18 cellular contexts compared by ENCODE assay signal in the genomic region with DNA sequence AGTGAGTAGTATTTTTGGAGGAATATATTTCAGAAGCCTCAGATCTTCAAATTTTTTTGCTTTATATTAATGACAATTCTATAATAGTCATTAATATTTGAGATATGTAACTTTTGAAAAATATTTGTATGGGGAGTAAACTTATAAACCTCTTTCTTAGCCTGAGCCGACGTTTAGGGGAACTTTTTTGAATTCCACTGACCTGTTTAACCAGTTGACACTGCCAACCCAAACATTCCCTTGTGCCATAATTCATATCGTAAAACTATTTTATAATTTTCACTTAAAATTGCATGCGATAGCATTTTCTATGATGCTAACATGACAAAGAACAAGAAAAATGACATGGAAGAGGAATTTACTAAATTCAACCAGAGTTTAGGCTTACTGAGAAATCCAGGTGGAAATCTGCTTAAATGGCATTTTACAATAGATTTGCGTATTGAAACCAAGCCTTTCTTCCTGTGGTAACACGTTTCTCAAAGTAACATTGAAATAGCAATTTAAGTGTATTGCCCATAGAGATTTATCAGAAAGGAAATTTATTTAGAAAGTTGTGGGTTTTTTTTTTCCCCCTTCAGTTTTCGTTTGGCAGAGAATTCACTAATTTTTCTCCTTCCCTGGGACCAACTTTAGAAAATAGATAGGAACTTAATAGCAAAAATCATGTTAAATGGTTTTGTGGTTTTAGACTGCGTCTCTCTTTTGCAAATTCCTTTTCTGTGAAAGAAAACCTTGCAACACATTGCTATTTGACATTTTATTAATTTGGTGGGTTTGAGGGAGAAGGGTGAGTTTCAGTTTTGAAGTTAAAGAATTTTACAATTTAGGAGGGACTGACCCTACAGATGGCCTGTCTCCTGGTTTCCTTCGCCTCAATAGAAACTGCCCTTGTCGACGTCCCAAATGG.
DNase-seq lines count a peak whose midpoint lies in the region; ATAC-seq and TF ChIP-seq lines count a peak whose summit lies in the region.
"Had no signal": no experiment of that assay in that cellular context is flagged by ENCODE, and none has a peak within 500 bp of the region (broad histone marks: within the 10 kb centered on the region; RNA-seq: fewer than 3 reads in every experiment).

No MANE protein-coding gene starts in this region.

- intact Hi-C loops in adrenal gland (cut with DNase I) (loop anchor here in 1 of 2 donors (10.0 kb wide), 1 partner anchor 49 kb away; no protein-coding TSS in a partner anchor), esophagus squamous epithelium (cut with DNase I) (no loop called here)

- peaks cover 0 to 36% of the 10 kb centered on the region in 2 donors for H3K4me1 ChIP-seq in adrenal gland (replicated peaks in 1 of 2)
- H3K4me1 ChIP-seq in esophagus squamous epithelium = peaks cover 16 to 79% (median 52%) of the 10 kb centered on the region in 3 donors
- H3K4me1 ChIP-seq: SJCRH30 had no signal

- H3K36me3 ChIP-seq in adrenal gland (replicated peaks in 1 of 2) = no peaks in the 10 kb centered on the region
- H3K36me3 ChIP-seq in esophagus squamous epithelium = peaks cover 0 to 7% (median 0%) of the 10 kb centered on the region in 3 donors
- H3K36me3 ChIP-seq: ovary, SJCRH30 had no signal

- no peaks in the 10 kb centered on the region for H3K4me1 Mint-ChIP-seq in activated T-cell treated with anti-CD3 and anti-CD28 coated beads, Interleukin-2, amount 50 U/mL, for 4 hours (ENCODE audit: low read depth)
- H3K4me1 Mint-ChIP-seq: activated naive CD8-positive, alpha-beta T cell treated with anti-CD3 and anti-CD28 coated beads, Interleukin-2, amount 50 U/mL, for 24 hours; stimulated activated naive CD8-positive, alpha-beta T cell treated with anti-CD3 and anti-CD28 coated beads, Interleukin-15, amount 100 ng/mL, for 72 hours had no signal

- H3K4me3 ChIP-seq in adrenal gland = no peak overlapping the region
- H3K4me3 ChIP-seq in esophagus squamous epithelium = no peak overlapping the region
- H3K4me3 ChIP-seq in skin epidermis = no peak overlapping the region
- H3K4me3 ChIP-seq: ovary, SJCRH30 had no signal

- no peak overlapping the region for H3K4me3 Mint-ChIP-seq in activated T-cell treated with anti-CD3 and anti-CD28 coated beads, Interleukin-2, amount 50 U/mL, for 4 hours
- H3K4me3 Mint-ChIP-seq: activated naive CD8-positive, alpha-beta T cell treated with anti-CD3 and anti-CD28 coated beads, Interleukin-2, amount 50 U/mL, for 24 hours; CD4-positive, alpha-beta T cell; IgD-negative memory B cell; stimulated activated naive CD8-positive, alpha-beta T cell treated with anti-CD3 and anti-CD28 coated beads, Interleukin-15, amount 100 ng/mL, for 72 hours had no signal

- DNase-seq in M059J (ENCODE audit: low read depth) (peak; percentile 24), adrenal gland (no peak), esophagus squamous epithelium (lab: John Stamatoyannopoulos, UW) (no peak), C1 segment of cervical spinal cord (lab: John Stamatoyannopoulos, UW) (no peak)
- DNase-seq in activated T-cell treated with anti-CD3 and anti-CD28 coated beads, Interleukin-2, amount 50 U/mL, for 4 hours = no peak
- DNase-seq: activated CD4-positive, alpha-beta T cell treated with anti-CD3 and anti-CD28 coated beads, Interleukin-2, amount 50 U/mL, for 1 hour; activated naive CD8-positive, alpha-beta T cell treated with anti-CD3 and anti-CD28 coated beads, Interleukin-2, amount 50 U/mL, for 24 hours; activated T-cell treated with anti-CD3 and anti-CD28 coated beads, Interleukin-2, amount 50 U/mL, for 48 hours; CD4-positive, alpha-beta T cell; dermis blood vessel endothelial cell; NCI-H1417 treated with DMSO at 0.1 percent for 48 hours; ovary; SJCRH30; stimulated activated naive CD8-positive, alpha-beta T cell treated with anti-CD3 and anti-CD28 coated beads, Interleukin-15, amount 100 ng/mL, for 72 hours had no signal

- H3K27me3 ChIP-seq in adrenal gland = no peaks in the 10 kb centered on the region
- H3K27me3 ChIP-seq in esophagus squamous epithelium = no peaks in the 10 kb centered on the region
- H3K27me3 ChIP-seq: ovary, SJCRH30 had no signal

- WGBS in adrenal gland, 4 donors = 60 to 72% (median 64%) methylated on average over 11 of the region's 11 CpGs
- 26 to 33% methylated on average over 11 of the region's 11 CpGs for WGBS in esophagus squamous epithelium, 2 donors

- H3K9me3 Mint-ChIP-seq in activated T-cell treated with anti-CD3 and anti-CD28 coated beads, Interleukin-2, amount 50 U/mL, for 4 hours = no peaks in the 10 kb centered on the region
- H3K9me3 Mint-ChIP-seq: activated naive CD8-positive, alpha-beta T cell treated with anti-CD3 and anti-CD28 coated beads, Interleukin-2, amount 50 U/mL, for 24 hours; CD4-positive, alpha-beta T cell; stimulated activated naive CD8-positive, alpha-beta T cell treated with anti-CD3 and anti-CD28 coated beads, Interleukin-15, amount 100 ng/mL, for 72 hours had no signal

- peaks cover 9% of the 10 kb centered on the region for H3K27me3 Mint-ChIP-seq in activated T-cell treated with anti-CD3 and anti-CD28 coated beads, Interleukin-2, amount 50 U/mL, for 4 hours (ENCODE audit: low read depth)
- H3K27me3 Mint-ChIP-seq: activated naive CD8-positive, alpha-beta T cell treated with anti-CD3 and anti-CD28 coated beads, Interleukin-2, amount 50 U/mL, for 24 hours; stimulated activated naive CD8-positive, alpha-beta T cell treated with anti-CD3 and anti-CD28 coated beads, Interleukin-15, amount 100 ng/mL, for 72 hours had no signal

- H3K9me3 ChIP-seq in adrenal gland (replicated peaks in 1 of 3) = no peaks in the 10 kb centered on the region
- no peaks in the 10 kb centered on the region for H3K9me3 ChIP-seq in esophagus squamous epithelium
- H3K9me3 ChIP-seq: ovary had no signal

- H3K27ac ChIP-seq in adrenal gland = peak overlapping the region in 3 of 5 donors; percentile 13 to 59 (median 33)
- peak overlapping the region; percentile 78 to 88 (median 84) for H3K27ac ChIP-seq in esophagus squamous epithelium
- H3K27ac ChIP-seq in skin epidermis = peak overlapping the region in 14 of 21 experiments; percentile 24 to 75 (median 66)
- H3K27ac ChIP-seq: ovary, SJCRH30 had no signal

- TF ChIP-seq CTCF in adrenal gland (IDR thresholded peaks at IDR 0.05) (no peak), esophagus squamous epithelium (IDR thresholded peaks at IDR 0.05) (no peak)

- no peaks in the 10 kb centered on the region for H3K36me3 Mint-ChIP-seq in activated T-cell treated with anti-CD3 and anti-CD28 coated beads, Interleukin-2, amount 50 U/mL, for 4 hours (ENCODE audit: insufficient read depth)

- TF ChIP-seq POLR2A in adrenal gland (IDR thresholded peaks at IDR 0.05) (no peak), esophagus squamous epithelium (IDR thresholded peaks at IDR 0.05) (no peak)

- ATAC-seq in activated T-cell treated with anti-CD3 and anti-CD28 coated beads, Interleukin-2, amount 50 U/mL, for 4 hours = no peak
- ATAC-seq in HG02763 (IDR thresholded peaks at IDR 0.05; ENCODE audit: unreplicated experiment) (no peak), HG03095 (IDR thresholded peaks at IDR 0.05; ENCODE audit: unreplicated experiment) (no peak)
- ATAC-seq: activated naive CD8-positive, alpha-beta T cell treated with anti-CD3 and anti-CD28 coated beads, Interleukin-2, amount 50 U/mL, for 24 hours; stimulated activated naive CD8-positive, alpha-beta T cell treated with anti-CD3 and anti-CD28 coated beads, Interleukin-15, amount 100 ng/mL, for 72 hours had no signal

Comparison
In these comparisons a context has a peak if more than half of its experiments do, and no peak if none do; other contexts are left out.
1. H3K27ac ChIP-seq: peak in every context shown above with its lines; median percentile 84 in esophagus squamous epithelium; 66 in skin epidermis; 33 in adrenal gland.